Comparison of ENCODE assay signal across 14 cellular contexts in the genomic region with DNA sequence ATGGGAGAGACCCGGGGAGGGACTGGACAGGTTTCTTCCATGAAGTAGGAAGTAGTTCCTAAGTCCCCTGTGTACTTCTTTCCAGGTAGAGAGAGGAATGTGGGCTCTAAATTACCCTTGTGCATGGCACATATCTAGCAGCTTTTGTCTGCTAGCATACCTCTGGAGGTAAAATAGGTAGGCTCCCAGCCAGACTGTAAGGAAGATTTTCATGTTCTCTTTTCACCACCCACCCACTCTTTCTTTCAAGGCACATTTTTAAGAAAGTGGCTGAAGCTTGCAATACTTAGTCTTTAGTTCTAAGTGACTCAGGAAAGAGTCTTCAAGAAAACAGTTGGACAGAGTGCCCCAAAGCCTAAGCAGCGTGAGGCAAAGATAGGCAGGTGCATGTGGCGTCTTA. TPM values are rescaled to one million over a fixed set of nuclear protein-coding genes. Genes with fewer than 3 reads are reported as not detected.
A peak's percentile ranks its signal among the peaks of the same experiment; 100 is the strongest.
DNase-seq lines count a peak whose midpoint lies in the region; ATAC-seq and TF ChIP-seq lines count a peak whose summit lies in the region.
"Had no signal": no experiment of that assay in that cellular context is flagged by ENCODE, and none has a peak within 500 bp of the region (broad histone marks: within the 10 kb centered on the region; RNA-seq: fewer than 3 reads in every experiment).

No MANE protein-coding gene starts in this region.

- H3K4me1 Mint-ChIP-seq in T-helper 17 cell (peaks cover 51% of the 10 kb centered on the region), nephron progenitor cell (peaks cover 45% of the 10 kb centered on the region), chondrocyte (ENCODE audit: low read depth) (peaks cover 53% of the 10 kb centered on the region)

- H3K27ac Mint-ChIP-seq in T-helper 17 cell (peak overlapping the region; percentile 74), nephron progenitor cell (peak overlapping the region; percentile 45), chondrocyte (ENCODE audit: unreplicated experiment) (no peak overlapping the region)

- no peak for DNase-seq in T-helper 17 cell
- peak; percentile 10 for DNase-seq in dedifferentiated amniotic fluid mesenchymal stem cell (ENCODE audit: extremely low spot score)
- no peak for DNase-seq in nephron progenitor cell
- no peak for DNase-seq in substantia nigra (lab: John Stamatoyannopoulos, UW)
- DNase-seq in chondrocyte (ENCODE audit: low spot score) = no peak
- DNase-seq in hypothalamus (lab: John Stamatoyannopoulos, UW) = no peak
- DNase-seq: CD4-positive, CD25-positive, alpha-beta regulatory T cell; DMS53; GF-D8; GM23248; H7 had no signal

- TF ChIP-seq CTCF in nephron progenitor cell (IDR thresholded peaks at IDR 0.05) = no peak
- no peak for TF ChIP-seq CTCF in chondrocyte (IDR thresholded peaks at IDR 0.05)

- H3K9me3 ChIP-seq in T-helper 17 cell (ENCODE audit: control insufficient read depth, low read length, poor library complexity, severe bottlenecking) = no peaks in the 10 kb centered on the region
- H3K9me3 ChIP-seq: A549 had no signal

- H3K4me3 Mint-ChIP-seq in T-helper 17 cell = no peak overlapping the region
- no peak overlapping the region for H3K4me3 Mint-ChIP-seq in nephron progenitor cell
- H3K4me3 Mint-ChIP-seq in chondrocyte (ENCODE audit: unreplicated experiment) = no peak overlapping the region

- H3K27me3 Mint-ChIP-seq in T-helper 17 cell (no peaks in the 10 kb centered on the region), nephron progenitor cell (ENCODE audit: low read depth, poor library complexity) (peaks cover 4% of the 10 kb centered on the region), chondrocyte (ENCODE audit: low read depth) (no peaks in the 10 kb centered on the region)
- H3K27me3 Mint-ChIP-seq: CD4-positive, CD25-positive, alpha-beta regulatory T cell had no signal

- H3K27ac ChIP-seq in substantia nigra (ENCODE audit: low read depth, low read length, poor library complexity, severe bottlenecking) = peak overlapping the region; percentile 14
- H3K27ac ChIP-seq: A549, GM23248 had no signal

- no peak for ATAC-seq in T-helper 17 cell
- ATAC-seq in GM19467 (IDR thresholded peaks at IDR 0.05; ENCODE audit: unreplicated experiment) = no peak
- ATAC-seq: K562 had no signal

- H3K9me3 Mint-ChIP-seq in nephron progenitor cell = no peaks in the 10 kb centered on the region
- no peaks in the 10 kb centered on the region for H3K9me3 Mint-ChIP-seq in chondrocyte (ENCODE audit: low read depth)
- H3K9me3 Mint-ChIP-seq: CD4-positive, CD25-positive, alpha-beta regulatory T cell had no signal

- peaks cover 3% of the 10 kb centered on the region for H3K36me3 Mint-ChIP-seq in T-helper 17 cell (ENCODE audit: low read depth)
- H3K36me3 Mint-ChIP-seq in nephron progenitor cell (ENCODE audit: low read depth) = peaks cover 23% of the 10 kb centered on the region
- H3K36me3 Mint-ChIP-seq in chondrocyte (ENCODE audit: low read depth) = peaks cover 3% of the 10 kb centered on the region

RNA-seq across cellular contexts. Expression of a gene that starts 9.2 kb away (rescaled TPM):
- total RNA-seq in T-helper 17 cell (100 to 1,000 TPM; 188 to 263 TPM), chondrocyte (89.1 to 93.0 TPM (median 90.6 TPM) in 3 replicates)

RNA-seq across cellular contexts. Expression of a gene that starts 35.4 kb away (rescaled TPM):
- total RNA-seq in T-helper 17 cell = 10 to 100 TPM; 30.6 to 32.8 TPM
- 30.3 to 35.3 TPM (median 32.1 TPM) in 3 replicates for total RNA-seq in chondrocyte

RNA-seq across cellular contexts. Expression of a gene that starts 46.4 kb away (rescaled TPM):
- 10 to 100 TPM; 54.3 to 59.7 TPM for total RNA-seq in T-helper 17 cell
- 110 to 146 TPM (median 113 TPM) in 3 replicates for total RNA-seq in chondrocyte

RNA-seq across cellular contexts. Expression of a gene that starts 53.6 kb away (rescaled TPM):
- total RNA-seq in T-helper 17 cell (under 1 TPM in 1 of 2 donors, not detected in 1; 0.34 TPM), chondrocyte (not detected in 3 replicates)
- total RNA-seq: H7, K562 had no signal
